In genomic region chr4:3010998-3011397, GRCh38 we compare ENCODE assay signal across 15 cellular contexts. TPM values are rescaled to one million over a fixed set of nuclear protein-coding genes. Genes with fewer than 3 reads are reported as not detected.
DNase-seq lines count a peak whose midpoint lies in the region; ATAC-seq and TF ChIP-seq lines count a peak whose summit lies in the region.
"Had no signal": no experiment of that assay in that cellular context is flagged by ENCODE, and none has a peak within 500 bp of the region (broad histone marks: within the 10 kb centered on the region; RNA-seq: fewer than 3 reads in every experiment).

No MANE protein-coding gene starts in this region.

- peak overlapping the region; percentile 13 for H3K4me3 Mint-ChIP-seq in MCF 10A (ENCODE audit: unreplicated experiment)

- no peaks in the 10 kb centered on the region for H3K27me3 Mint-ChIP-seq in MCF 10A (ENCODE audit: insufficient read depth, unreplicated experiment)

- peaks cover 20% of the 10 kb centered on the region for H3K4me1 Mint-ChIP-seq in MCF 10A (ENCODE audit: insufficient read depth, unreplicated experiment)

- ATAC-seq in GM19035 (IDR thresholded peaks at IDR 0.05; ENCODE audit: unreplicated experiment) = no peak
- ATAC-seq: activated CD4-positive, CD25-positive, alpha-beta regulatory T cell treated with anti-CD3 and anti-CD28 coated beads, Interleukin-2, amount 50 U/mL, for 24 hours; activated T-cell treated with anti-CD3 and anti-CD28 coated beads, Interleukin-2, amount 50 U/mL, for 72 hours; stimulated activated naive CD8-positive, alpha-beta T cell treated with anti-CD3 and anti-CD28 coated beads, Interleukin-15, Interleukin-2, amounts not matched to agents 100 U/mL and 50 U/mL, for 24 hours had no signal

- peak overlapping the region; percentile 34 to 76 (median 63) for H3K27ac ChIP-seq in stomach
- H3K27ac ChIP-seq in effector memory CD4-positive, alpha-beta T cell (ENCODE audit: insufficient read depth, low read length, poor library complexity, severe bottlenecking) = no peak overlapping the region

- no peaks in the 10 kb centered on the region for H3K9me3 Mint-ChIP-seq in MCF 10A (ENCODE audit: unreplicated experiment)
- H3K9me3 Mint-ChIP-seq: activated T-cell treated with anti-CD3 and anti-CD28 coated beads, Interleukin-2, amount 50 U/mL, for 72 hours had no signal

- intact Hi-C loops in MCF 10A (cut with micrococcal nuclease) = loop anchor here (1.0 kb wide), 1 partner anchor 26 kb away; no protein-coding TSS in a partner anchor
- intact Hi-C loops in stomach (cut with DNase I; ENCODE audit: low total_unique reads) = no loop called here

- 50 to 59% (median 55%) methylated on average over 5 of the region's 5 CpGs for WGBS in stomach, 5 donors

- no peaks in the 10 kb centered on the region for H3K36me3 Mint-ChIP-seq in MCF 10A (ENCODE audit: insufficient read depth, unreplicated experiment)

- TF ChIP-seq EP300 in stomach (IDR thresholded peaks at IDR 0.05) = no peak

- POLR2A ChIA-PET in MCF 10A (lab: Yijun Ruan, JAX) = interaction anchor here (0.5 to 3.3 kb wide), 11 partner anchors 12 to 122 kb away, joined by 3 to 48 read pairs (median 5); partner anchors contain the start of genes GRK4 and NOP14

- CTCF ChIA-PET in MCF 10A (lab: Yijun Ruan, JAX) = no interaction called here

- BruUV-seq in MCF 10A (replicated peaks; lab: Mats Ljungman, UMichigan) = no TSS peak

- TF ChIP-seq CTCF in MCF 10A (IDR thresholded peaks at IDR 0.05; ENCODE audit: unreplicated experiment) = no peak
- no peak for TF ChIP-seq CTCF in stomach (IDR thresholded peaks at IDR 0.05)

- H3K4me1 ChIP-seq in stomach = peaks cover 18 to 30% (median 27%) of the 10 kb centered on the region in 4 donors
- no peaks in the 10 kb centered on the region for H3K4me1 ChIP-seq in effector memory CD4-positive, alpha-beta T cell (ENCODE audit: control insufficient read depth, insufficient read depth, low read length, poor library complexity, severe bottlenecking)

- no peaks in the 10 kb centered on the region for H3K9me3 ChIP-seq in stomach
- H3K9me3 ChIP-seq in effector memory CD4-positive, alpha-beta T cell (ENCODE audit: control insufficient read depth, low read length) = no peaks in the 10 kb centered on the region

- no peak for TF ChIP-seq POLR2A in stomach (IDR thresholded peaks at IDR 0.05)

- H3K27me3 ChIP-seq in stomach (no peaks in the 10 kb centered on the region), H7 (ENCODE audit: control insufficient read depth, insufficient read depth, low read length) (no peaks in the 10 kb centered on the region)
- no peaks in the 10 kb centered on the region for H3K27me3 ChIP-seq in effector memory CD4-positive, alpha-beta T cell (replicated peaks; ENCODE audit: control insufficient read depth, insufficient read depth, low read length, poor library complexity, severe bottlenecking)

- H3K27ac Mint-ChIP-seq in MCF 10A (ENCODE audit: low read depth, unreplicated experiment) = peak overlapping the region; percentile 96

- DNase-seq in HCEC 1CT = peak; percentile 73
- DNase-seq in MCF 10A (ENCODE audit: unreplicated experiment) = peak; percentile 75
- DNase-seq in hepatic stellate cell (ENCODE audit: low spot score) = peak; percentile 65
- DNase-seq in stomach = no peak
- no peak for DNase-seq in H7
- DNase-seq in effector memory CD4-positive, alpha-beta T cell = no peak
- DNase-seq in activated T-cell treated with anti-CD3 and anti-CD28 coated beads, Interleukin-2, amount 50 U/mL, for 1 hour = no peak
- DNase-seq: activated T-cell treated with anti-CD3 and anti-CD28 coated beads, Interleukin-2, amount 50 U/mL, for 72 hours; cerebellar nuclear complex; glutamatergic neuron; NCI-H187 treated with DMSO at 0.1 percent for 48 hours; stimulated activated CD4-positive, alpha-beta T cell treated with anti-CD3 and anti-CD28 coated beads, Interleukin-4, amount 100 ng/mL, for 1 hour; stimulated activated naive CD8-positive, alpha-beta T cell treated with anti-CD3 and anti-CD28 coated beads, Interleukin-15, Interleukin-2, amounts not matched to agents 100 U/mL and 50 U/mL, for 24 hours had no signal

- no peaks in the 10 kb centered on the region for H3K36me3 ChIP-seq in stomach
- no peaks in the 10 kb centered on the region for H3K36me3 ChIP-seq in H7 (replicated peaks; ENCODE audit: control insufficient read depth, insufficient read depth, low read length)
- H3K36me3 ChIP-seq in effector memory CD4-positive, alpha-beta T cell (ENCODE audit: control insufficient read depth, insufficient read depth, low read length) = no peaks in the 10 kb centered on the region

- no peak overlapping the region for H3K4me3 ChIP-seq in stomach
- no peak overlapping the region for H3K4me3 ChIP-seq in H7 (ENCODE audit: insufficient read depth, low read depth, low read length)
- no peak overlapping the region for H3K4me3 ChIP-seq in effector memory CD4-positive, alpha-beta T cell (ENCODE audit: insufficient read depth, low read depth, low read length, poor library complexity, severe bottlenecking)

RNA-seq across cellular contexts. Expression of gene GRK4, which starts 47.6 kb away (rescaled TPM):
- total RNA-seq in MCF 10A (2022) (4.5 and 5.9 TPM in 2 replicates), stomach (10 to 100 TPM in 1 of 5 donors, 1 to 10 TPM in 3, under 1 TPM in 1; 0.58 to 11.9 (median 4.6) TPM)
- polyA plus RNA-seq in stomach = 1 to 10 TPM; 2.8 to 6.6 (median 5.5) TPM
- 0.48 and 1.9 TPM in 2 replicates for total RNA-seq in H7 (2014; rRNA removed; shearing (Covaris generic))

RNA-seq across cellular contexts. Expression of gene NOP14, which starts 47.8 kb away (rescaled TPM):
- 44.0 and 65.6 TPM in 2 replicates for total RNA-seq in MCF 10A (2022)
- total RNA-seq in stomach = 10 to 100 TPM; 11.7 to 68.7 (median 18.7) TPM
- polyA plus RNA-seq in stomach = 10 to 100 TPM; 12.7 to 18.6 (median 17.6) TPM
- 17.3 and 19.2 TPM in 2 replicates for total RNA-seq in H7 (2014; rRNA removed; shearing (Covaris generic))

Comparison
In these comparisons a context has a peak if more than half of its experiments do, and no peak if none do; other contexts are left out.
1. DNase-seq: peak in HCEC 1CT (single experiment), MCF 10A (single experiment) and hepatic stellate cell (single experiment); none in stomach (single experiment), H7 (single experiment), effector memory CD4-positive, alpha-beta T cell (0 of 3) and activated T-cell treated with anti-CD3 and anti-CD28 coated beads, Interleukin-2, amount 50 U/mL, for 1 hour (single experiment).